29 cellular contexts compared by ENCODE assay signal in the genomic region with DNA sequence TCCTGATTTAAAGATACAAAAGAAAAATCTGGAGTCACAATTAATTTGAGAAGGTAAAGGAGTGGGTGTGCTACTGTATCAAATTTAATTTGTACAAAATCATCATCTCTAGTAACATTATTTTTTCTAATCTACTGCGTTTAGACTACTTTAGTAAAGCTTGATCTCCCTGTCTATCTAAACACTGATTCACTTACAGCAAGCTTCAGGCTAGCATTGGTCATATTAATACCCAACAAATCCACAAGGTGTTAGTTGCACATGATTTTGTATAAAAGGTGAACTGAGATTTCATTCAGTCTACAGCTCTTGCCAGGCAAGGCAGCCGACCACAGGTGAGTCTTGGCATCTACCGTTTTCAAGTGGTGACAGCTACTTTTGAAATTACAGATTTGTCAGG.
A peak's percentile ranks its signal among the peaks of the same experiment; 100 is the strongest.
DNase-seq lines count a peak whose midpoint lies in the region; ATAC-seq and TF ChIP-seq lines count a peak whose summit lies in the region.
"Had no signal": no experiment of that assay in that cellular context is flagged by ENCODE, and none has a peak within 500 bp of the region (broad histone marks: within the 10 kb centered on the region; RNA-seq: fewer than 3 reads in every experiment).

A gene (plus strand): TSS at position 301 of the 400 bp plus-strand sequence. CDS start 889 bp downstream, outside the sequence.

- H3K27ac ChIP-seq in 22Rv1: peak within 1 kb of the TSS; percentile 55
- peak within 1 kb of the TSS; percentile 13; the same call in 1 of the 2 replicates for H3K27ac ChIP-seq in VCaP
- H3K27ac ChIP-seq: A549; BLaER1; BLaER1 treated with 17β-estradiol and CSF1 and Interleukin-3, amounts not matched to agents 10 nM and 100 nM; C4-2B had no signal

- no peak within 1 kb of the TSS for H3K4me3 Mint-ChIP-seq in stimulated activated naive CD8-positive, alpha-beta T cell treated with anti-CD3 and anti-CD28 coated beads, Interleukin-15, amount 100 ng/mL, for 72 hours
- H3K4me3 Mint-ChIP-seq: B cell; CD14-positive monocyte; CD4-positive, alpha-beta memory T cell; CD4-positive, alpha-beta T cell; CD4-positive, CD25-positive, alpha-beta regulatory T cell; CD8-positive, alpha-beta memory T cell; CD8-positive, alpha-beta T cell had no signal

- no peaks in the 10 kb centered on the region for H3K4me1 Mint-ChIP-seq in stimulated activated naive CD8-positive, alpha-beta T cell treated with anti-CD3 and anti-CD28 coated beads, Interleukin-15, amount 100 ng/mL, for 72 hours
- H3K4me1 Mint-ChIP-seq: B cell; CD14-positive monocyte; CD4-positive, alpha-beta memory T cell; CD4-positive, CD25-positive, alpha-beta regulatory T cell; CD8-positive, alpha-beta memory T cell had no signal

- ATAC-seq in stimulated activated naive CD8-positive, alpha-beta T cell treated with anti-CD3 and anti-CD28 coated beads, Interleukin-15, amount 100 ng/mL, for 72 hours: no peak
- ATAC-seq: A549; CD8-positive, alpha-beta T cell had no signal

- TF ChIP-seq CTCF in 22Rv1 (IDR thresholded peaks at IDR 0.05): no peak
- no peak for TF ChIP-seq CTCF in VCaP (conservative IDR thresholded peaks at IDR 0.05)

- H3K27ac Mint-ChIP-seq in stimulated activated naive CD8-positive, alpha-beta T cell treated with anti-CD3 and anti-CD28 coated beads, Interleukin-15, amount 100 ng/mL, for 72 hours: no peak within 1 kb of the TSS
- H3K27ac Mint-ChIP-seq: B cell; CD14-positive monocyte; CD4-positive, alpha-beta memory T cell; CD4-positive, alpha-beta T cell; CD4-positive, CD25-positive, alpha-beta regulatory T cell; CD8-positive, alpha-beta memory T cell; CD8-positive, alpha-beta T cell had no signal

- DNase-seq in stimulated activated naive CD8-positive, alpha-beta T cell treated with anti-CD3 and anti-CD28 coated beads, Interleukin-15, amount 100 ng/mL, for 72 hours: no peak
- no peak for DNase-seq in NCI-H2196 (lab: John Stamatoyannopoulos, UW; ENCODE audit: unreplicated experiment)
- DNase-seq: 8988T; ACHN; AML-193; BE2C; C1 segment of cervical spinal cord; Caco-2; Calu3; CD4-positive, alpha-beta memory T cell; CD4-positive, alpha-beta T cell; CD4-positive, CD25-positive, alpha-beta regulatory T cell; CD8-positive, alpha-beta memory T cell; CD8-positive, alpha-beta T cell; COR-L47; DMS 273 treated with DMSO at 0.1 percent for 48 hours; DMS153; DMS79; DMS79 treated with DMSO at 0.1 percent for 48 hours; DND-41; EL had no signal

- peaks cover 13% of the 10 kb centered on the region for H3K27me3 Mint-ChIP-seq in stimulated activated naive CD8-positive, alpha-beta T cell treated with anti-CD3 and anti-CD28 coated beads, Interleukin-15, amount 100 ng/mL, for 72 hours
- H3K27me3 Mint-ChIP-seq: B cell; CD4-positive, CD25-positive, alpha-beta regulatory T cell had no signal

- H3K9me3 Mint-ChIP-seq in stimulated activated naive CD8-positive, alpha-beta T cell treated with anti-CD3 and anti-CD28 coated beads, Interleukin-15, amount 100 ng/mL, for 72 hours: peaks cover 8 to 11% of the 10 kb centered on the region in 2 donors
